In the genomic region with DNA sequence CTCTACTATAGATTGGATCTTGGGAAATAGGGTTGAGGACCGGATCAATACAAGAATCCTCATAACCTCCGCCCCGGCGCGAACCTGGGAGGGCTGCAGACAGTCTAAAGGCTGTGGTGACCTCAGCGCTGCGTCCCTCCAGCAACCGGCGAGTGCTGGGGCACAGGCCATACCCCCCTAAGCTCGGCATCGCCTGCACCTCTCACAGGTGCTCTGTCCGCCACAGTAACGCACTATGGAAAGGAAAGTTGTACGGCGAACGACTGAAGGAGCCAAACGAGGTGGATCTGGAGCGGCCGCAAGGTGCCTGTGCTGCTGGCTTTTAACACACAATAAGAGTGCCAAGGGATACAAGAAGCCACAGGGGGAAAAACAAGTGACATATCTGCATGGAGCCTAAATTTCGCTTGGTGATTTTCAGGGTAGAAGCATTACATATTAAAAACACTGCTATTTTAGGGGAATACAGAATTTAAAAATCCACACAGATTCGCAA, we compare ENCODE assay signal across 8 cellular contexts. TPM values are rescaled to one million over a fixed set of nuclear protein-coding genes. Genes with fewer than 3 reads are reported as not detected.
DNase-seq lines count a peak whose midpoint lies in the region; ATAC-seq and TF ChIP-seq lines count a peak whose summit lies in the region.

No MANE protein-coding gene starts in this region.

- no peaks in the 10 kb centered on the region; the same call in 1 of the 2 replicates for H3K36me3 ChIP-seq in MM.1S (replicated peaks; ENCODE audit: insufficient read depth, low read length)
- H3K36me3 ChIP-seq in duodenal mucosa (ENCODE audit: control insufficient read depth in 1 of 2, insufficient read depth in 2 of 2, low read length in 2 of 2) = peaks cover 9 to 25% of the 10 kb centered on the region in 2 donors

- H2AFZ ChIP-seq in MM.1S (ENCODE audit: low read length) = peak overlapping the region; percentile 82

- H4K20me1 ChIP-seq in MM.1S (ENCODE audit: insufficient read depth, low read length) = peaks cover 9% of the 10 kb centered on the region

- peak overlapping the region; percentile 73 for H3K4me3 ChIP-seq in MM.1S (ENCODE audit: low read length)
- peak overlapping the region; percentile 81 to 88 for H3K4me3 ChIP-seq in duodenal mucosa (ENCODE audit: low read depth in 1 of 2, low read length in 2 of 2)

- DNase-seq in DMS 273 treated with DMSO at 0.1 percent for 48 hours (lab: John Stamatoyannopoulos, UW) = peak; percentile 70
- peak; percentile 41 for DNase-seq in MM.1S
- peak; percentile 17 to 30 for DNase-seq in activated CD4-positive, alpha-beta T cell treated with anti-CD3 and anti-CD28 coated beads for 24 hours (ENCODE audit: low read depth in 2 of 2)
- peak in 1 of 2 experiments; percentile 45 for DNase-seq in mesothelial cell of epicardium (ENCODE audit: low spot score in 2 of 2, unreplicated experiment in 2 of 2)
- DNase-seq in stimulated activated naive CD8-positive, alpha-beta T cell treated with anti-CD3 and anti-CD28 coated beads, Interleukin-15, amount 100 ng/mL, for 72 hours = peak; percentile 33 to 52

- no peaks in the 10 kb centered on the region for H3K27me3 Mint-ChIP-seq in mesothelial cell of epicardium (ENCODE audit: low read depth)
- no peaks in the 10 kb centered on the region for H3K27me3 Mint-ChIP-seq in stimulated activated naive CD8-positive, alpha-beta T cell treated with anti-CD3 and anti-CD28 coated beads, Interleukin-15, amount 100 ng/mL, for 72 hours
- H3K27me3 Mint-ChIP-seq in stimulated activated memory B cell treated with anti-CD40 and anti-IgM and Interleukin-4, amounts not matched to agents 10 μg/mL and 1 μg/mL and 100 μg/mL, for 72 hours = no peaks in the 10 kb centered on the region

- H3K4me1 Mint-ChIP-seq in mesothelial cell of epicardium = peaks cover 51% of the 10 kb centered on the region
- peaks cover 50% of the 10 kb centered on the region for H3K4me1 Mint-ChIP-seq in stimulated activated naive CD8-positive, alpha-beta T cell treated with anti-CD3 and anti-CD28 coated beads, Interleukin-15, amount 100 ng/mL, for 72 hours
- H3K4me1 Mint-ChIP-seq in stimulated activated memory B cell treated with anti-CD40 and anti-IgM and Interleukin-4, amounts not matched to agents 10 μg/mL and 1 μg/mL and 100 μg/mL, for 72 hours = peaks cover 37% of the 10 kb centered on the region

- peak overlapping the region; percentile 93 for H3K9ac ChIP-seq in MM.1S (ENCODE audit: low read length)
- peak overlapping the region; percentile 96 to 99 for H3K9ac ChIP-seq in duodenal mucosa (ENCODE audit: low read depth in 1 of 2, low read length in 2 of 2)

- no peaks in the 10 kb centered on the region for H3K27me3 ChIP-seq in MM.1S (replicated peaks; ENCODE audit: insufficient read depth, low read length)
- H3K27me3 ChIP-seq in duodenal mucosa (ENCODE audit: control insufficient read depth in 1 of 2, insufficient read depth in 2 of 2, low read length in 2 of 2) = no peaks in the 10 kb centered on the region

- H3K4me3 Mint-ChIP-seq in mesothelial cell of epicardium = no peak overlapping the region
- H3K4me3 Mint-ChIP-seq in stimulated activated naive CD8-positive, alpha-beta T cell treated with anti-CD3 and anti-CD28 coated beads, Interleukin-15, amount 100 ng/mL, for 72 hours = no peak overlapping the region
- H3K4me3 Mint-ChIP-seq in stimulated activated memory B cell treated with anti-CD40 and anti-IgM and Interleukin-4, amounts not matched to agents 10 μg/mL and 1 μg/mL and 100 μg/mL, for 72 hours = no peak overlapping the region

- peaks cover 6% of the 10 kb centered on the region for H3F3A ChIP-seq in MM.1S (ENCODE audit: insufficient read depth, low read length)

- H3K9me3 ChIP-seq in MM.1S (replicated peaks; ENCODE audit: insufficient read depth, low read length) = no peaks in the 10 kb centered on the region
- no peaks in the 10 kb centered on the region for H3K9me3 ChIP-seq in duodenal mucosa (ENCODE audit: control insufficient read depth in 1 of 2, low read length in 2 of 2)

- H3K36me3 Mint-ChIP-seq in mesothelial cell of epicardium = peaks cover 5% of the 10 kb centered on the region
- peaks cover 27% of the 10 kb centered on the region for H3K36me3 Mint-ChIP-seq in stimulated activated memory B cell treated with anti-CD40 and anti-IgM and Interleukin-4, amounts not matched to agents 10 μg/mL and 1 μg/mL and 100 μg/mL, for 72 hours

- TF ChIP-seq CTCF in MM.1S (IDR thresholded peaks at IDR 0.05; ENCODE audit: low read length) (no peak), mesothelial cell of epicardium (IDR thresholded peaks at IDR 0.05; ENCODE audit: unreplicated experiment) (no peak)

- peaks cover 34% of the 10 kb centered on the region for H3K79me2 ChIP-seq in MM.1S (ENCODE audit: low read length)

- H3K4me2 ChIP-seq in MM.1S (ENCODE audit: low read depth, low read length) = peak overlapping the region; percentile 73

- H3K27ac ChIP-seq in MM.1S (ENCODE audit: low read length) = peak overlapping the region; percentile 99
- H3K27ac ChIP-seq in duodenal mucosa (ENCODE audit: low read depth, low read length) = peak overlapping the region; percentile 99

- H3K9me3 Mint-ChIP-seq in mesothelial cell of epicardium = no peaks in the 10 kb centered on the region
- H3K9me3 Mint-ChIP-seq in stimulated activated naive CD8-positive, alpha-beta T cell treated with anti-CD3 and anti-CD28 coated beads, Interleukin-15, amount 100 ng/mL, for 72 hours = no peaks in the 10 kb centered on the region
- no peaks in the 10 kb centered on the region for H3K9me3 Mint-ChIP-seq in stimulated activated memory B cell treated with anti-CD40 and anti-IgM and Interleukin-4, amounts not matched to agents 10 μg/mL and 1 μg/mL and 100 μg/mL, for 72 hours

- H3K9me2 ChIP-seq in MM.1S (replicated peaks; ENCODE audit: insufficient read depth, low read length) = no peaks in the 10 kb centered on the region

- H3K4me1 ChIP-seq in MM.1S (ENCODE audit: low read length) (peaks cover 10% of the 10 kb centered on the region; the same call in 1 of the 2 replicates), duodenal mucosa (ENCODE audit: control insufficient read depth in 1 of 2, insufficient read depth in 2 of 2, low read length in 2 of 2) (peaks cover 47 to 57% of the 10 kb centered on the region in 2 donors)

- peak overlapping the region; percentile 97 for H3K27ac Mint-ChIP-seq in mesothelial cell of epicardium
- peak overlapping the region in 1 of 2 donors; percentile 99 for H3K27ac Mint-ChIP-seq in stimulated activated naive CD8-positive, alpha-beta T cell treated with anti-CD3 and anti-CD28 coated beads, Interleukin-15, amount 100 ng/mL, for 72 hours
- H3K27ac Mint-ChIP-seq in stimulated activated memory B cell treated with anti-CD40 and anti-IgM and Interleukin-4, amounts not matched to agents 10 μg/mL and 1 μg/mL and 100 μg/mL, for 72 hours = no peak overlapping the region

- no peak for ATAC-seq in stimulated activated naive CD8-positive, alpha-beta T cell treated with anti-CD3 and anti-CD28 coated beads, Interleukin-15, amount 100 ng/mL, for 72 hours
- no peak for ATAC-seq in stimulated activated memory B cell treated with anti-CD40 and anti-IgM and Interleukin-4, amounts not matched to agents 10 μg/mL and 1 μg/mL and 100 μg/mL, for 72 hours
- no peak for ATAC-seq in HG03025 (IDR thresholded peaks at IDR 0.05; ENCODE audit: low FRiP score, unreplicated experiment)

RNA-seq across cellular contexts. Expression of a gene that starts 1.4 kb away (rescaled TPM):
- total RNA-seq in mesothelial cell of epicardium = 39.7 to 41.9 TPM (median 41.0 TPM) in 3 replicates

RNA-seq across cellular contexts. Expression of a gene that starts 53.1 kb away (rescaled TPM):
- 13.7 to 14.4 TPM (median 13.7 TPM) in 3 replicates for total RNA-seq in mesothelial cell of epicardium
